Comparison of ENCODE assay signal across 11 cellular contexts in the genomic region with DNA sequence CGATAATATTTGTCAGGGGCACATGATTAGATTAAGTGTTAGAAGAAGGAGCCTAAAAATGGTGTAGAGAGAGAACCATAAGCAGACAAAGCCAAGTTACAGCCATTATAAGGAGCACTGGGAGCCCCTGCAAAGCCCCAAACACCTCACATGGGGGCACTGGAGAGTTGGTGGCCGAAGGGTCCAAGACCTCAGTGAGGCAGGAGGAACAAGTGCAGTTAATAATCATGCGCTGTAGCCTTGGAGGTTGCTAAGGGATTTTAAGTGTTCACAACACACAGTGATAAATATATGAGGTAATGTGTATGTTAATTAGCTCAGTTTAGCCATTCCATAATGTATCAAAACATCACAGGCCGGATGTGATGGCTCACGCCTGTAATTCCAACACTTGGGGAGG. TPM values are rescaled to one million over a fixed set of nuclear protein-coding genes. Genes with fewer than 3 reads are reported as not detected.
DNase-seq lines count a peak whose midpoint lies in the region; TF ChIP-seq lines count a peak whose summit lies in the region.
"Had no signal": no experiment of that assay in that cellular context is flagged by ENCODE, and none has a peak within 500 bp of the region (broad histone marks: within the 10 kb centered on the region; RNA-seq: fewer than 3 reads in every experiment).

No MANE protein-coding gene starts in this region.

- H3K36me3 ChIP-seq in cardiac muscle cell: no peaks in the 10 kb centered on the region
- H3K36me3 ChIP-seq in colonic mucosa: no peaks in the 10 kb centered on the region
- H3K36me3 ChIP-seq: upper lobe of left lung had no signal

- H3K9me3 ChIP-seq in cardiac muscle cell (ENCODE audit: low read depth): no peaks in the 10 kb centered on the region
- H3K9me3 ChIP-seq in colonic mucosa: no peaks in the 10 kb centered on the region
- H3K9me3 ChIP-seq: upper lobe of left lung had no signal

- intact Hi-C loops in colonic mucosa (cut with DNase I): no loop called here

- H3K27me3 ChIP-seq in cardiac muscle cell (peaks cover 53% of the 10 kb centered on the region), colonic mucosa (no peaks in the 10 kb centered on the region)
- H3K27me3 ChIP-seq: upper lobe of left lung had no signal

- H3K4me3 ChIP-seq in cardiac muscle cell (no peak overlapping the region), colonic mucosa (no peak overlapping the region)
- H3K4me3 ChIP-seq: upper lobe of left lung had no signal

- TF ChIP-seq CTCF in GM13977 (IDR thresholded peaks at IDR 0.05; ENCODE audit: extremely low read depth, insufficient read depth, missing control alignments) (peak; percentile 9), cardiac muscle cell (IDR thresholded peaks at IDR 0.05; ENCODE audit: low read depth, low read length) (peak; percentile 33), colonic mucosa (IDR thresholded peaks at IDR 0.05) (no peak)

- no peak overlapping the region for H3K9ac ChIP-seq in colonic mucosa (ENCODE audit: low read depth in 2 of 2, low read length in 2 of 2)

- no peak overlapping the region for H3K27ac ChIP-seq in cardiac muscle cell
- H3K27ac ChIP-seq in colonic mucosa: no peak overlapping the region
- H3K27ac ChIP-seq: upper lobe of left lung had no signal

- H3K4me1 ChIP-seq in cardiac muscle cell (ENCODE audit: low read depth): no peaks in the 10 kb centered on the region
- H3K4me1 ChIP-seq in colonic mucosa: no peaks in the 10 kb centered on the region
- H3K4me1 ChIP-seq: upper lobe of left lung had no signal

- in situ Hi-C loops in ACHN (cut with HindIII; ENCODE audit: low pct_ligation_motif_present, low pct_unique_long_range_greater_than_20kb, low sequenced_read_pairs) (no loop called here), GM13977 (cut with MboI; ENCODE audit: low pct_unique_long_range_greater_than_20kb, low sequenced_read_pairs, unreplicated experiment) (no loop called here)

- DNase-seq in ACHN: peak; percentile 7
- DNase-seq in GM13977 (ENCODE audit: low spot score): no peak
- DNase-seq in SHP77 (lab: John Stamatoyannopoulos, UW): peak; percentile 64 to 66
- DNase-seq in cardiac muscle cell (ENCODE audit: low read depth in 1 of 2, low spot score in 1 of 2): peak; percentile 26 to 55
- no peak for DNase-seq in colonic mucosa
- DNase-seq in activated CD4-positive, alpha-beta T cell treated with anti-CD3 and anti-CD28 coated beads, Interleukin-2, amount 50 U/mL, for 48 hours: no peak
- DNase-seq in SK-N-DZ (ENCODE audit: low spot score): no peak
- DNase-seq in GM03348 (ENCODE audit: low spot score): no peak
- DNase-seq: left colon, upper lobe of left lung had no signal

RNA-seq across cellular contexts. Expression of gene JAM3, which starts 54.4 kb away (rescaled TPM):
- total RNA-seq in cardiac muscle cell (36.6 and 38.2 TPM in 2 replicates), colonic mucosa (10 to 100 TPM in 1 of 2 donors, 1 to 10 TPM in 1; 3.5 to 14.5 TPM)
- polyA plus RNA-seq in cardiac muscle cell: 49.0 and 51.3 TPM in 2 replicates
- 37.8 and 46.1 TPM in 2 replicates for polyA plus RNA-seq in SK-N-DZ (2014; cell fraction: cytosol; rRNA removed)
- 39.7 and 61.3 TPM in 2 replicates for polyA plus RNA-seq in SK-N-DZ (2014; cell fraction: nucleus; rRNA removed)

RNA-seq across cellular contexts. Expression of gene IGSF9B, which starts 57.7 kb away (rescaled TPM):
- total RNA-seq in cardiac muscle cell (5.1 and 5.9 TPM in 2 replicates), colonic mucosa (1 to 10 TPM; 5.0 to 6.0 TPM)
- 1.7 and 2.3 TPM in 2 replicates for polyA plus RNA-seq in cardiac muscle cell
- 0.98 and 11.7 TPM in 2 replicates for polyA plus RNA-seq in SK-N-DZ (2014; cell fraction: cytosol; rRNA removed)
- 0.64 and 3.8 TPM in 2 replicates for polyA plus RNA-seq in SK-N-DZ (2014; cell fraction: nucleus; rRNA removed)
- total RNA-seq: dermis microvascular lymphatic vessel endothelial cell had no signal

Comparison
In these comparisons a context has a peak if more than half of its experiments do, and no peak if none do; other contexts are left out.
1. DNase-seq: peak in ACHN (single experiment), SHP77 (2 of 2) and cardiac muscle cell (2 of 2); none in GM13977 (single experiment), colonic mucosa (single experiment), activated CD4-positive, alpha-beta T cell treated with anti-CD3 and anti-CD28 coated beads, Interleukin-2, amount 50 U/mL, for 48 hours (0 of 2), SK-N-DZ (single experiment) and GM03348 (single experiment).